Comparison of ENCODE assay signal across 16 cellular contexts in genomic region chr9:99430301-99430700, GRCh38.
DNase-seq lines count a peak whose midpoint lies in the region; FAIRE-seq and TF ChIP-seq lines count a peak whose summit lies in the region.
"Had no signal": no experiment of that assay in that cellular context is flagged by ENCODE, and none has a peak within 500 bp of the region (broad histone marks: within the 10 kb centered on the region; RNA-seq: fewer than 3 reads in every experiment).

No MANE protein-coding gene starts in this region.

- H3K27ac Mint-ChIP-seq in astrocyte (ENCODE audit: unreplicated experiment): peak overlapping the region; percentile 48
- H3K27ac Mint-ChIP-seq: activated naive CD8-positive, alpha-beta T cell treated with anti-CD3 and anti-CD28 coated beads, Interleukin-2, amount 50 U/mL, for 24 hours; activated T-cell treated with anti-CD3 and anti-CD28 coated beads, Interleukin-2, amount 50 U/mL, for 24 hours had no signal

- H3K4me2 ChIP-seq in astrocyte (ENCODE audit: low read length): peak overlapping the region; percentile 45

- H3K9me3 Mint-ChIP-seq in astrocyte (ENCODE audit: unreplicated experiment): peaks cover 2% of the 10 kb centered on the region
- H3K9me3 Mint-ChIP-seq: activated naive CD8-positive, alpha-beta T cell treated with anti-CD3 and anti-CD28 coated beads, Interleukin-2, amount 50 U/mL, for 24 hours; activated T-cell treated with anti-CD3 and anti-CD28 coated beads, Interleukin-2, amount 50 U/mL, for 24 hours had no signal

- H3K9me3 ChIP-seq in astrocyte (ENCODE audit: insufficient read depth, low read depth, low read length) (no peaks in the 10 kb centered on the region), kidney (ENCODE audit: control insufficient read depth in 1 of 2, low read length in 2 of 2) (no peaks in the 10 kb centered on the region), stomach (peaks cover 0 to 5% (median 0%) of the 10 kb centered on the region in 4 donors)

- peaks cover 21% of the 10 kb centered on the region for H3K4me1 ChIP-seq in astrocyte (ENCODE audit: insufficient read depth, low read length)
- no peaks in the 10 kb centered on the region for H3K4me1 ChIP-seq in kidney (ENCODE audit: control insufficient read depth in 1 of 2, insufficient read depth in 1 of 2, low read depth in 1 of 2, low read length in 2 of 2)
- H3K4me1 ChIP-seq in stomach: peaks cover 0 to 3% (median 0%) of the 10 kb centered on the region in 4 donors

- intact Hi-C loops in kidney (cut with DNase I): no loop called here
- intact Hi-C loops in stomach (cut with DNase I; ENCODE audit: low total_unique reads): no loop called here

- H3K4me3 ChIP-seq in astrocyte (ENCODE audit: insufficient read depth, low read depth, low read length) (no peak overlapping the region), kidney (ENCODE audit: low read length in 2 of 2) (no peak overlapping the region), stomach (no peak overlapping the region)

- TF ChIP-seq EP300 in stomach (IDR thresholded peaks at IDR 0.05): no peak

- no peak overlapping the region for H2AFZ ChIP-seq in astrocyte (ENCODE audit: low read depth, low read length)

- H3K27me3 ChIP-seq in astrocyte (ENCODE audit: insufficient read depth, low read length) (peaks cover 2% of the 10 kb centered on the region), stomach (no peaks in the 10 kb centered on the region)

- no peaks in the 10 kb centered on the region for H3K79me2 ChIP-seq in astrocyte (ENCODE audit: insufficient read depth, low read length)

- no peak overlapping the region for H3K9ac ChIP-seq in astrocyte (ENCODE audit: low read length)
- no peak overlapping the region for H3K9ac ChIP-seq in kidney (ENCODE audit: low read length in 2 of 2)

- peak; percentile 18 to 33 for DNase-seq in AML-193 (lab: John Stamatoyannopoulos, UW)
- DNase-seq in MV-4-11 (lab: John Stamatoyannopoulos, UW): peak; percentile 97
- DNase-seq in astrocyte (ENCODE audit: low read depth): peak; percentile 88
- peak; percentile 8 for DNase-seq in kidney tubule cell (ENCODE audit: low spot score)
- no peak for DNase-seq in GM19239 (ENCODE audit: insufficient read length, low spot score)
- no peak for DNase-seq in kidney
- no peak for DNase-seq in iPS-NIHi7 (ENCODE audit: extremely low spot score)
- no peak for DNase-seq in stomach
- DNase-seq: activated naive CD8-positive, alpha-beta T cell treated with anti-CD3 and anti-CD28 coated beads, Interleukin-2, amount 50 U/mL, for 24 hours; activated T-cell treated with anti-CD3 and anti-CD28 coated beads, Interleukin-2, amount 50 U/mL, for 24 hours; DMS153; NCI-H1048; NCI-H2171 treated with DMSO at 0.1 percent for 48 hours; nucleus accumbens; small intestine had no signal

- H3K36me3 ChIP-seq in astrocyte (ENCODE audit: insufficient read depth, low read length) (no peaks in the 10 kb centered on the region), kidney (ENCODE audit: control insufficient read depth in 1 of 2, insufficient read depth in 2 of 2, low read length in 2 of 2) (no peaks in the 10 kb centered on the region), stomach (no peaks in the 10 kb centered on the region)

- no peaks in the 10 kb centered on the region for H3K36me3 Mint-ChIP-seq in astrocyte (ENCODE audit: low read depth, unreplicated experiment)

- H3K27ac ChIP-seq in astrocyte (ENCODE audit: low read depth, low read length): peak overlapping the region; percentile 58
- H3K27ac ChIP-seq in kidney (ENCODE audit: low read depth in 2 of 2, low read length in 2 of 2): no peak overlapping the region
- no peak overlapping the region for H3K27ac ChIP-seq in stomach

- peaks cover 8% of the 10 kb centered on the region for H3K27me3 Mint-ChIP-seq in astrocyte (ENCODE audit: low read depth, unreplicated experiment)

- FAIRE-seq in astrocyte (lab: Jason Lieb, UNC): peak; percentile 64
- no peak for FAIRE-seq in GM19239 (lab: Jason Lieb, UNC)
- FAIRE-seq in kidney (lab: Jason Lieb, UNC): no peak
- FAIRE-seq: colon, small intestine had no signal

- 83 to 97% (median 84%) methylated on average over 2 of the region's 2 CpGs for WGBS in stomach, 5 donors

- no peak for TF ChIP-seq CTCF in astrocyte (IDR thresholded peaks at IDR 0.05; ENCODE audit: insufficient read depth, low read depth, low read length)
- TF ChIP-seq CTCF in kidney (IDR thresholded peaks at IDR 0.05; ENCODE audit: borderline replicate concordance, extremely low read depth, insufficient read depth): no peak
- no peak for TF ChIP-seq CTCF in stomach (IDR thresholded peaks at IDR 0.05)

- H4K20me1 ChIP-seq in astrocyte (ENCODE audit: insufficient read depth, low read length): no peaks in the 10 kb centered on the region

- no peak for TF ChIP-seq POLR2A in stomach (IDR thresholded peaks at IDR 0.05)

- no peak overlapping the region for H3K4me3 Mint-ChIP-seq in astrocyte (ENCODE audit: unreplicated experiment)
- H3K4me3 Mint-ChIP-seq: activated naive CD8-positive, alpha-beta T cell treated with anti-CD3 and anti-CD28 coated beads, Interleukin-2, amount 50 U/mL, for 24 hours; activated T-cell treated with anti-CD3 and anti-CD28 coated beads, Interleukin-2, amount 50 U/mL, for 24 hours had no signal

- H3K4me1 Mint-ChIP-seq in astrocyte (ENCODE audit: low read depth, unreplicated experiment): peaks cover 16% of the 10 kb centered on the region

Comparison
In these comparisons a context has a peak if more than half of its experiments do, and no peak if none do; other contexts are left out.
1. DNase-seq: peak in AML-193 (2 of 2), MV-4-11 (single experiment), astrocyte (single experiment) and kidney tubule cell (single experiment); none in GM19239 (single experiment), kidney (single experiment), iPS-NIHi7 (single experiment) and stomach (single experiment).